ENCODE assay signal across 14 cellular contexts in genomic region chr2:106562826-106563594, GRCh38.
DNase-seq lines count a peak whose midpoint lies in the region; ATAC-seq and TF ChIP-seq lines count a peak whose summit lies in the region.
"Had no signal": no experiment of that assay in that cellular context is flagged by ENCODE, and none has a peak within 500 bp of the region (broad histone marks: within the 10 kb centered on the region; RNA-seq: fewer than 3 reads in every experiment).

No MANE protein-coding gene starts in this region.

- peaks cover 48% of the 10 kb centered on the region for H3K4me1 ChIP-seq in muscle layer of colon (ENCODE audit: insufficient read depth, low read length)

- DNase-seq in AG10803 (ENCODE audit: low read depth) = no peak
- DNase-seq in Jurkat, Clone E6-1 (ENCODE audit: low read depth, low spot score) = peak; percentile 9
- no peak for DNase-seq in globus pallidus (ENCODE audit: low spot score)
- DNase-seq in DMS153 (lab: John Stamatoyannopoulos, UW) = no peak
- DNase-seq: activated CD4-positive, alpha-beta T cell treated with anti-CD3 and anti-CD28 coated beads for 36 hours; activated naive CD8-positive, alpha-beta T cell treated with anti-CD3 and anti-CD28 coated beads for 36 hours; CD4-positive, alpha-beta memory T cell; effector memory CD4-positive, alpha-beta T cell; immature natural killer cell; NCI-H2081 had no signal

- ATAC-seq in GM21526 (IDR thresholded peaks at IDR 0.05; ENCODE audit: low FRiP score, unreplicated experiment) (no peak), GM19455 (IDR thresholded peaks at IDR 0.05; ENCODE audit: unreplicated experiment) (no peak)
- ATAC-seq: activated CD4-positive, alpha-beta T cell treated with anti-CD3 and anti-CD28 coated beads for 36 hours had no signal

- peak overlapping the region; percentile 49 for H3K27ac ChIP-seq in cingulate gyrus (ENCODE audit: low read depth, low read length)
- H3K27ac ChIP-seq in muscle layer of colon (ENCODE audit: low read depth, low read length) = peak overlapping the region; percentile 73

- no peaks in the 10 kb centered on the region for H3K27me3 ChIP-seq in muscle layer of colon (ENCODE audit: control insufficient read depth in 1 of 2, insufficient read depth in 2 of 2, low read length in 2 of 2)

- peak; percentile 14; the same call in 1 of the 2 replicates for TF ChIP-seq CTCF in AG10803 (conservative IDR thresholded peaks at IDR 0.05; ENCODE audit: low read length)

- no peaks in the 10 kb centered on the region for H3K9me3 ChIP-seq in muscle layer of colon (ENCODE audit: low read length)

- H3K9ac ChIP-seq in muscle layer of colon (ENCODE audit: low read length) = no peak overlapping the region

- no peaks in the 10 kb centered on the region for H3K36me3 ChIP-seq in muscle layer of colon (ENCODE audit: insufficient read depth, low read length)

- H3K4me3 ChIP-seq in AG10803 (ENCODE audit: low read length) (no peak overlapping the region), muscle layer of colon (ENCODE audit: low read depth in 1 of 2, low read length in 2 of 2) (no peak overlapping the region)
- no peak overlapping the region for H3K4me3 ChIP-seq in Jurkat, Clone E6-1 (ENCODE audit: low read length)
